Comparison of ENCODE assay signal across 27 cellular contexts in genomic region chr5:29051509-29051908, GRCh38.
"Had no signal": no experiment of that assay in that cellular context is flagged by ENCODE, and none has a peak within 500 bp of the region (broad histone marks: within the 10 kb centered on the region; RNA-seq: fewer than 3 reads in every experiment).

No MANE protein-coding gene starts in this region.

- H3K27me3 Mint-ChIP-seq: activated CD4-positive, alpha-beta memory T cell treated with anti-CD3 and anti-CD28 coated beads for 36 hours; activated CD4-positive, alpha-beta T cell treated with anti-CD3 and anti-CD28 coated beads for 36 hours; activated naive CD4-positive, alpha-beta T cell treated with anti-CD3 and anti-CD28 coated beads, Interleukin-2, amount 10 ng/mL, durations not matched to agents 7 days and 5 days; activated naive CD8-positive, alpha-beta T cell; activated naive CD8-positive, alpha-beta T cell treated with anti-CD3 and anti-CD28 coated beads, Interleukin-2, amount 50 U/mL, for 24 hours; brain; T-cell had no signal

- H3K4me3 ChIP-seq: Peyer's patch had no signal

- H3K36me3 ChIP-seq: Peyer's patch had no signal

- H3K36me3 Mint-ChIP-seq: activated CD4-positive, alpha-beta memory T cell treated with anti-CD3 and anti-CD28 coated beads for 36 hours; activated naive CD4-positive, alpha-beta T cell treated with anti-CD3 and anti-CD28 coated beads, Interleukin-2, amount 10 ng/mL, durations not matched to agents 7 days and 5 days; activated naive CD8-positive, alpha-beta T cell; brain; T-cell; WTC11 had no signal

- DNase-seq: activated CD4-positive, alpha-beta memory T cell treated with anti-CD3 and anti-CD28 coated beads for 36 hours; activated CD4-positive, alpha-beta T cell treated with anti-CD3 and anti-CD28 coated beads for 36 hours; activated CD4-positive, alpha-beta T cell treated with anti-CD3 and anti-CD28 coated beads, Interleukin-2, amount 50 U/mL, for 1 hour; activated CD8-positive, alpha-beta memory T cell treated with anti-CD3 and anti-CD28 coated beads, Interleukin-2, amount 50 U/mL, for 4 hours; activated effector memory CD4-positive, alpha-beta T cell treated with Interleukin-2 at 50 U/mL for 16 hours; activated naive CD4-positive, alpha-beta T cell treated with anti-CD3 and anti-CD28 coated beads, Interleukin-2, amount 10 ng/mL, durations not matched to agents 7 days and 5 days; activated naive CD8-positive, alpha-beta T cell treated with anti-CD3 and anti-CD28 coated beads, Interleukin-2, amount 50 U/mL, for 24 hours; activated T-cell treated with anti-CD3 and anti-CD28 coated beads for 4 hours; activated T-cell treated with anti-CD3 and anti-CD28 coated beads, Interleukin-2, amount 50 U/mL, for 4 hours; anterior cingulate cortex; caudate nucleus; cerebellar nuclear complex; NCI-H1092 treated with DMSO at 0.1 percent for 48 hours; NCI-H1417; NCI-H1694; NCI-H1930; NCI-H510A; NCI-H526; NCI-H774; Peyer's patch; SIG-M5; T-cell; T1000 had no signal

- H3K4me1 Mint-ChIP-seq: activated CD4-positive, alpha-beta T cell treated with anti-CD3 and anti-CD28 coated beads for 36 hours; activated naive CD4-positive, alpha-beta T cell treated with anti-CD3 and anti-CD28 coated beads, Interleukin-2, amount 10 ng/mL, durations not matched to agents 7 days and 5 days; activated naive CD8-positive, alpha-beta T cell treated with anti-CD3 and anti-CD28 coated beads, Interleukin-2, amount 50 U/mL, for 24 hours; brain; T-cell; WTC11 had no signal

- H3K27me3 ChIP-seq: Peyer's patch had no signal

- H3K4me3 Mint-ChIP-seq: activated CD4-positive, alpha-beta memory T cell treated with anti-CD3 and anti-CD28 coated beads for 36 hours; activated CD4-positive, alpha-beta T cell treated with anti-CD3 and anti-CD28 coated beads for 36 hours; activated naive CD4-positive, alpha-beta T cell treated with anti-CD3 and anti-CD28 coated beads, Interleukin-2, amount 10 ng/mL, durations not matched to agents 7 days and 5 days; activated naive CD8-positive, alpha-beta T cell; activated naive CD8-positive, alpha-beta T cell treated with anti-CD3 and anti-CD28 coated beads, Interleukin-2, amount 50 U/mL, for 24 hours; activated T-cell treated with anti-CD3 and anti-CD28 coated beads, Interleukin-2, amount 50 U/mL, for 4 hours; brain; T-cell; WTC11 had no signal

- H3K27ac Mint-ChIP-seq: activated CD4-positive, alpha-beta memory T cell treated with anti-CD3 and anti-CD28 coated beads for 36 hours; activated CD4-positive, alpha-beta T cell treated with anti-CD3 and anti-CD28 coated beads for 36 hours; activated naive CD4-positive, alpha-beta T cell treated with anti-CD3 and anti-CD28 coated beads, Interleukin-2, amount 10 ng/mL, durations not matched to agents 7 days and 5 days; activated naive CD8-positive, alpha-beta T cell; activated naive CD8-positive, alpha-beta T cell treated with anti-CD3 and anti-CD28 coated beads, Interleukin-2, amount 50 U/mL, for 24 hours; brain; T-cell; WTC11 had no signal

- H3K9me3 Mint-ChIP-seq: brain, WTC11 had no signal

- H3K27ac ChIP-seq: Peyer's patch, RWPE1 had no signal

- H3K9me3 ChIP-seq: Peyer's patch had no signal
